9 cellular contexts compared by ENCODE assay signal in the genomic region with DNA sequence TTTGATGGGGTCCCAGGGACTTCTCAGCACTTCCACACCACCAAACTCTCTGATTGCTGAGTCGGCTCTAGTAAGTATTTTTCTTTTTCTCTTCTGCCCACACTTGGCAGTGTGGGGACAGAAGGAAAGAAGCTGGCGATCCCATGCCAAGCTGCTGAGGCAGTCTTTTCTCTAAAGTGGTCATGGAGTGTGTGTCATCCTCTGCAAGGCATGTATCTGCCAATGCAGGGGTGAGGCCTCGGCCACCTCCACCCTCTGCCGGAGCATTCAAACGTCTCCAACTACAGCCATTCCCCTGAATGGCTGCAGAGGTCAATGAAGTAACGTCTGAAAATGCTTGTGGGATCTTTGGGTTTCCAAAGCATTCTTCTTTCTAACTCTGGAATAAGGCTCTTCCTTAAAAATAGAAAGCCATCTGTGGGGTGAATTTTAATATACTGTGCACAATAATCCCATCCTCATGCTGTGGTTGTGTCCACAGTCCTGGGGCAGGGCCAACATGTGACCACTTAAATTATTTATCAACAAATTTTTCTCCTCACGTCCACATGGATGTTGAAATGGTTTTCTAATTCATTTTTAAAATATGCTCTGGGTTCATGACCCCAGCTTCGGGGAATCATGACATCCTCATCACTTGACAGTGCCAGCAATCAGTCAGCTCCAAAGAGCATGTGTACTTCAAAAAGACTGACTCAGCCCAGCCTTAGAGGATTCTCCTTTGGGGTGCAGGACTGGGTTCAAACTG.
DNase-seq lines count a peak whose midpoint lies in the region; ATAC-seq and TF ChIP-seq lines count a peak whose summit lies in the region.
"Had no signal": no experiment of that assay in that cellular context is flagged by ENCODE, and none has a peak within 500 bp of the region (broad histone marks: within the 10 kb centered on the region; RNA-seq: fewer than 3 reads in every experiment).

No MANE protein-coding gene starts in this region.

- no peaks in the 10 kb centered on the region for H3K27me3 Mint-ChIP-seq in Calu3 (ENCODE audit: unreplicated experiment)

- H3K27ac ChIP-seq in SJSA1 (peak overlapping the region; percentile 66), parathyroid adenoma (peak overlapping the region; percentile 29)

- ATAC-seq in GM18511 (IDR thresholded peaks at IDR 0.05; ENCODE audit: unreplicated experiment) = no peak
- ATAC-seq in GM21447 (IDR thresholded peaks at IDR 0.05; ENCODE audit: unreplicated experiment) = no peak
- no peak for ATAC-seq in HG02884 (IDR thresholded peaks at IDR 0.05; ENCODE audit: unreplicated experiment)
- ATAC-seq in GM21786 (IDR thresholded peaks at IDR 0.05; ENCODE audit: unreplicated experiment) = no peak

- no peaks in the 10 kb centered on the region for H3K9me3 Mint-ChIP-seq in Calu3 (ENCODE audit: low read depth, unreplicated experiment)

- H3K36me3 ChIP-seq in SJSA1 (no peaks in the 10 kb centered on the region), parathyroid adenoma (ENCODE audit: control insufficient read depth, insufficient read depth, low read length) (no peaks in the 10 kb centered on the region)
- H3K36me3 ChIP-seq: Peyer's patch had no signal

- H3K79me2 ChIP-seq in parathyroid adenoma = no peaks in the 10 kb centered on the region

- H3K27ac Mint-ChIP-seq in Calu3 (ENCODE audit: unreplicated experiment) = peak overlapping the region; percentile 75

- peaks cover 18% of the 10 kb centered on the region for H3K36me3 Mint-ChIP-seq in Calu3 (ENCODE audit: insufficient read depth, unreplicated experiment)

- peaks cover 46% of the 10 kb centered on the region for H3K4me1 Mint-ChIP-seq in Calu3 (ENCODE audit: low read depth, unreplicated experiment)

- CTCF ChIA-PET in Calu3 (lab: Charles Lee) = interaction anchor here (0.6 to 1.5 kb wide), 3 partner anchors 119 to 697 kb away, joined by 3 to 4 read pairs (median 3); no protein-coding TSS in a partner anchor

- no peak overlapping the region for H3K9ac ChIP-seq in parathyroid adenoma

- no TSS peak for BruUV-seq in Calu3 (replicated peaks; lab: Mats Ljungman, UMichigan)

- H3K4me3 ChIP-seq in SJSA1 (no peak overlapping the region), parathyroid adenoma (ENCODE audit: low read depth, low read length) (no peak overlapping the region)
- H3K4me3 ChIP-seq: Peyer's patch had no signal

- no peaks in the 10 kb centered on the region for H3K27me3 ChIP-seq in SJSA1 (replicated peaks)
- H3K27me3 ChIP-seq in parathyroid adenoma (ENCODE audit: control insufficient read depth, insufficient read depth, low read length) = no peaks in the 10 kb centered on the region
- H3K27me3 ChIP-seq: Peyer's patch had no signal

- H3K9me3 ChIP-seq in SJSA1 (replicated peaks) = no peaks in the 10 kb centered on the region
- H3K9me3 ChIP-seq in parathyroid adenoma (ENCODE audit: control insufficient read depth, low read length) = no peaks in the 10 kb centered on the region
- H3K9me3 ChIP-seq: Peyer's patch had no signal

- peak overlapping the region; percentile 7 for H3K4me3 Mint-ChIP-seq in Calu3 (ENCODE audit: low read depth, unreplicated experiment)

- H2AFZ ChIP-seq in parathyroid adenoma = no peak overlapping the region

- H3K4me2 ChIP-seq in parathyroid adenoma (ENCODE audit: low read length) = no peak overlapping the region

- DNase-seq in Calu3 (no peak), SJSA1 (ENCODE audit: low read depth in 1 of 2, low spot score in 2 of 2) (peak; percentile 80 to 81), fibroblast of the conjunctiva (ENCODE audit: low read depth) (peak; percentile 75)
- DNase-seq: Peyer's patch had no signal

- peaks cover 46% of the 10 kb centered on the region for H3K4me1 ChIP-seq in SJSA1 (replicated peaks)
- H3K4me1 ChIP-seq in parathyroid adenoma = no peaks in the 10 kb centered on the region

- TF ChIP-seq CTCF in Calu3 (IDR thresholded peaks at IDR 0.05; ENCODE audit: unreplicated experiment) (no peak), parathyroid adenoma (IDR thresholded peaks at IDR 0.05) (no peak)

- intact Hi-C loops in Calu3 (cut with micrococcal nuclease; ENCODE audit: unreplicated experiment) = no loop called here
